22 cellular contexts compared by ENCODE assay signal in genomic region chr11:77598195-77598594, GRCh38. TPM values are rescaled to one million over a fixed set of nuclear protein-coding genes. Genes with fewer than 3 reads are reported as not detected.
"Had no signal": no experiment of that assay in that cellular context is flagged by ENCODE, and none has a peak within 500 bp of the region (broad histone marks: within the 10 kb centered on the region; RNA-seq: fewer than 3 reads in every experiment).

No MANE protein-coding gene starts in this region.

- DNase-seq: Karpas-422, KG1, MM.1S, NCI-H1092 treated with DMSO at 0.1 percent for 48 hours, NCI-H1436, NCI-H187, NCI-H2029, NCI-H2081 treated with DMSO at 0.1 percent for 48 hours, NCI-H2171, NCI-H226, NCI-H446, NCI-H510A, NCI-H524 treated with DMSO at 0.1 percent for 48 hours, NCI-H69, NCI-H774, SHP77, SK-N-SH, SW 1271, T-helper 1 cell had no signal

- H3K9me3 ChIP-seq: SJSA1, SK-N-SH had no signal

- H3K9me2 ChIP-seq: SK-N-SH had no signal

- H3K27ac ChIP-seq: RWPE1, SJSA1 had no signal

- H3K27me3 ChIP-seq: SJSA1 had no signal

- H3K4me3 ChIP-seq: SJSA1 had no signal

- H3K4me2 ChIP-seq: SK-N-SH had no signal

- H3K36me3 ChIP-seq: SJSA1 had no signal

RNA-seq across cellular contexts. Expression of gene AQP11, which starts 8.4 kb away (rescaled TPM):
- total RNA-seq: OCI-LY7 had no signal
